ENCODE assay signal across 1 cellular context in the genomic region with DNA sequence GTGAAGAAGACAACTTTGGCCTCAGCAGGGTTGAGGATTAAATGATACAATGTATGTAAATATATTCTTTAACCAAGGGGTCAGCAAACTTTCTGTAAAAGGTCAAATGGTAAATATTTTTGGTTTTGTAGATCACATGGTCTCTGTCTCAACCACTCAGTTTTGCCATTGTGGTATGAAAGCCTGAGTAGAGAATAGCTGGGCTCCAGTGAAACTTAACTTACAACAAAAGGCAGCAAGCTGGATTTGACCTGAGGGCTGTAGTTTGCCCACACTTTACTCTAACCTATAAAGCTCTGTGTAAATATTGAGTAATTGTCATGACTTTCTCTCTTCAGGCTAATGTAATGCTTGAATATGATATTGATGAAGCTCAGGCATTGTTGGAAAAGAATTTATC.
TF ChIP-seq lines count a peak whose summit lies in the region.

No MANE protein-coding gene starts in this region.

TF ChIP-seq in HepG2, 621 proteins besides CTCF, POLR2A, EP300 and RAD21:
- no peak for TF ChIP-seq ZSCAN31 (CRISPR knock-in tag; IDR thresholded peaks at IDR 0.05; ENCODE audit: low read depth)
